ENCODE assay signal across 1 cellular context in genomic region chr17:64007838-64008282, GRCh38.
TF ChIP-seq lines count a peak whose summit lies in the region.

No MANE protein-coding gene starts in this region.

TF ChIP-seq in IMR-90, 13 proteins besides CTCF, POLR2A, EP300 and RAD21:
- no peak for TF ChIP-seq MAFK (IDR thresholded peaks at IDR 0.05; ENCODE audit: low read depth, low read length)
- TF ChIP-seq MAZ (IDR thresholded peaks at IDR 0.05; ENCODE audit: borderline replicate concordance, low read depth, low read length): no peak
- no peak for TF ChIP-seq MXI1 (IDR thresholded peaks at IDR 0.05; ENCODE audit: borderline replicate concordance, low read depth, low read length)
- TF ChIP-seq BHLHE40 (IDR thresholded peaks at IDR 0.05; ENCODE audit: low read depth, low read length): no peak
- no peak for TF ChIP-seq RFX5 (IDR thresholded peaks at IDR 0.05; ENCODE audit: low read depth, low read length)
- TF ChIP-seq SMC3 (IDR thresholded peaks at IDR 0.05; ENCODE audit: low read depth, low read length): no peak
- TF ChIP-seq RCOR1 (IDR thresholded peaks at IDR 0.05; ENCODE audit: insufficient replicate concordance, low read length): no peak
- TF ChIP-seq FOS (IDR thresholded peaks at IDR 0.05; ENCODE audit: low read depth, low read length): no peak
- TF ChIP-seq NFE2L2 (IDR thresholded peaks at IDR 0.05; ENCODE audit: low read depth, low read length): no peak
- TF ChIP-seq USF2 (IDR thresholded peaks at IDR 0.05; ENCODE audit: low read depth, low read length): no peak
- TF ChIP-seq, protein P1, sequence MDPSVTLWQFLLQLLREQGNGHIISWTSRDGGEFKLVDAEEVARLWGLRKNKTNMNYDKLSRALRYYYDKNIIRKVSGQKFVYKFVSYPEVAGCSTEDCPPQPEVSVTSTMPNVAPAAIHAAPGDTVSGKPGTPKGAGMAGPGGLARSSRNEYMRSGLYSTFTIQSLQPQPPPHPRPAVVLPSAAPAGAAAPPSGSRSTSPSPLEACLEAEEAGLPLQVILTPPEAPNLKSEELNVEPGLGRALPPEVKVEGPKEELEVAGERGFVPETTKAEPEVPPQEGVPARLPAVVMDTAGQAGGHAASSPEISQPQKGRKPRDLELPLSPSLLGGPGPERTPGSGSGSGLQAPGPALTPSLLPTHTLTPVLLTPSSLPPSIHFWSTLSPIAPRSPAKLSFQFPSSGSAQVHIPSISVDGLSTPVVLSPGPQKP (IDR thresholded peaks at IDR 0.05; ENCODE audit: borderline replicate concordance, low read depth, low read length): no peak
- no peak for TF ChIP-seq CHD1 (IDR thresholded peaks at IDR 0.05; ENCODE audit: low read depth, low read length)
